Comparison of ENCODE assay signal across 17 cellular contexts in the genomic region with DNA sequence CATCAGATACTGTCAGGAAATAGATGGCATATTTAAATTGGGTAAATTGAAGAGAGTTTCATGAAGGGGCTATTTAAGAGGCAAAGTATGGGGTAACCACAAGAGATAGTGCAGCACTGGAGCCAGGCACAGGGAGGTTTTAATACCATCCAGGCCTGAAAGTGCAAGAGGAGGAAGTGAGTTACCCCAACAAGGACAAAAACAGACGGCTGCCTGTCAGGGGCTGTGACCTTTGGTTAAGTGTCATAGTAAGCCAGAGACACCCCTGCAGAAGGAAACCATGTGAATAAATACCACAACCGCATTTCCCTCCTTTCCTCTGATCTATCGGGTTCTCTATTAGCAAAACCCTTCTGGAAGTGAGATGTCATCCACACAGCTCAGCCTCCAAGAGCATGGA.
DNase-seq lines count a peak whose midpoint lies in the region; ATAC-seq, FAIRE-seq and TF ChIP-seq lines count a peak whose summit lies in the region.
"Had no signal": no experiment of that assay in that cellular context is flagged by ENCODE, and none has a peak within 500 bp of the region (broad histone marks: within the 10 kb centered on the region; RNA-seq: fewer than 3 reads in every experiment).

No MANE protein-coding gene starts in this region.

- H3K36me3 ChIP-seq in H1 (ENCODE audit: control insufficient read depth in 2 of 4, insufficient read depth in 4 of 4, low read length in 3 of 4): no peaks in the 10 kb centered on the region
- no peaks in the 10 kb centered on the region for H3K36me3 ChIP-seq in right atrium auricular region
- no peaks in the 10 kb centered on the region for H3K36me3 ChIP-seq in stomach
- H3K36me3 ChIP-seq: SJSA1, WERI-Rb-1 had no signal

- no peak overlapping the region for H3K4me3 ChIP-seq in H1 (ENCODE audit: extremely low read depth in 1 of 4, insufficient read depth in 2 of 4, low read depth in 3 of 4, low read length in 4 of 4)
- H3K4me3 ChIP-seq in right atrium auricular region: no peak overlapping the region
- no peak overlapping the region for H3K4me3 ChIP-seq in stomach
- H3K4me3 ChIP-seq: SJSA1, skin epidermis had no signal

- H3K23me2 ChIP-seq in H1 (ENCODE audit: low read depth, low read length): no peaks in the 10 kb centered on the region

- no peak for TF ChIP-seq RAD21 in H1 (IDR thresholded peaks at IDR 0.05 in 1 of 2, conservative IDR thresholded peaks at IDR 0.05 in 1 of 2; ENCODE audit: low read depth in 2 of 2, low read length in 2 of 2)

- no peak overlapping the region for H4K91ac ChIP-seq in H1 (replicated peaks; ENCODE audit: insufficient read length, low read length)

- no peaks in the 10 kb centered on the region for H3K79me2 ChIP-seq in H1 (ENCODE audit: control insufficient read depth in 1 of 2, insufficient read depth in 2 of 2, low read length in 2 of 2)

- H3K23ac ChIP-seq in H1 (ENCODE audit: insufficient read length): no peak overlapping the region

- H3K27me3 ChIP-seq in H1 (replicated peaks in 1 of 4; ENCODE audit: control insufficient read depth in 3 of 4, extremely low read depth in 1 of 4, insufficient read depth in 3 of 4, low read length in 3 of 4) (no peaks in the 10 kb centered on the region; a peak in 1 of 7 replicates), right atrium auricular region (no peaks in the 10 kb centered on the region), stomach (no peaks in the 10 kb centered on the region)
- H3K27me3 ChIP-seq: SJSA1 had no signal

- H3K79me1 ChIP-seq in H1 (ENCODE audit: low read depth, low read length): no peaks in the 10 kb centered on the region; the same call in 1 of the 2 replicates

- TF ChIP-seq POLR2A in H1 (IDR thresholded peaks at IDR 0.05; ENCODE audit: control extremely low read depth in 1 of 2, low read depth in 2 of 2, low read length in 2 of 2) (no peak), stomach (IDR thresholded peaks at IDR 0.05) (no peak)

- intact Hi-C loops in stomach (cut with DNase I; ENCODE audit: low total_unique reads): no loop called here

- no peak overlapping the region for H4K5ac ChIP-seq in H1 (ENCODE audit: insufficient read length, low read depth, low read length)

- DNase-seq in A172 (ENCODE audit: low spot score): peak; percentile 40
- peak; percentile 88 for DNase-seq in HT1080 (ENCODE audit: low read depth)
- peak; percentile 1 for DNase-seq in RPMI7951 (ENCODE audit: low read depth)
- no peak for DNase-seq in H1 (ENCODE audit: low read depth in 1 of 2, low spot score in 2 of 2)
- DNase-seq in GM10266 (ENCODE audit: extremely low spot score): no peak
- no peak for DNase-seq in right atrium auricular region (ENCODE audit: low spot score)
- no peak for DNase-seq in stomach
- DNase-seq: DMS 273 treated with DMSO at 0.1 percent for 48 hours, mesenchymal stem cell, NCI-H2081 treated with DMSO at 0.1 percent for 48 hours, WERI-Rb-1 had no signal

- ATAC-seq in GM21576 (IDR thresholded peaks at IDR 0.05; ENCODE audit: unreplicated experiment): no peak
- ATAC-seq: HCT116 had no signal

- H4K20me1 ChIP-seq in H1 (replicated peaks in 1 of 2; ENCODE audit: control insufficient read depth in 1 of 2, insufficient read depth in 2 of 2, low read length in 2 of 2): no peaks in the 10 kb centered on the region

- H3K14ac ChIP-seq in H1 (ENCODE audit: insufficient read length): no peak overlapping the region

- H2BK20ac ChIP-seq in H1 (ENCODE audit: low read length): no peak overlapping the region

- peak overlapping the region; percentile 47 for H3K4ac ChIP-seq in H1 (replicated peaks; ENCODE audit: insufficient read length, low read depth, low read length)

- TF ChIP-seq EP300 in H1 (IDR thresholded peaks at IDR 0.05; ENCODE audit: borderline replicate concordance in 1 of 2, low read depth in 2 of 2, low read length in 2 of 2) (no peak), stomach (IDR thresholded peaks at IDR 0.05) (no peak)

- H3K27ac ChIP-seq in H1 (ENCODE audit: low read depth, low read length) (no peak overlapping the region), right atrium auricular region (no peak overlapping the region), stomach (no peak overlapping the region)
- H3K27ac ChIP-seq: skin epidermis, WERI-Rb-1 had no signal

- no peak overlapping the region for H2AK5ac ChIP-seq in H1 (ENCODE audit: low read depth, low read length)

- H3K9me3 ChIP-seq in H1 (ENCODE audit: insufficient read depth in 2 of 2, low read depth in 1 of 2, low read length in 1 of 2) (peaks cover 41 to 58% of the 10 kb centered on the region in 2 experiments), right atrium auricular region (no peaks in the 10 kb centered on the region), stomach (no peaks in the 10 kb centered on the region)
- H3K9me3 ChIP-seq: SJSA1 had no signal

- CTCF ChIA-PET in H1 (lab: Charles Lee; ENCODE audit: partially characterized antibody): no interaction called here

- H2BK15ac ChIP-seq in H1 (ENCODE audit: low read length): no peak overlapping the region

- POLR2A ChIA-PET in H1 (lab: Charles Lee; ENCODE audit: partially characterized antibody): no interaction called here

- H4K8ac ChIP-seq in H1 (ENCODE audit: extremely low read depth, insufficient read depth, low read length): no peak overlapping the region

- H3K56ac ChIP-seq in H1 (replicated peaks; ENCODE audit: insufficient read length, low read depth, low read length): no peak overlapping the region

- H2BK5ac ChIP-seq in H1 (ENCODE audit: low read depth, low read length): no peak overlapping the region

- H3K18ac ChIP-seq in H1 (ENCODE audit: extremely low read depth, low read length): no peak overlapping the region

- H3K4me2 ChIP-seq in H1 (ENCODE audit: insufficient read depth in 1 of 2, low read depth in 2 of 2, low read length in 2 of 2): no peak overlapping the region

- WGBS in H1 (ENCODE audit: extremely low coverage in 1 of 2, insufficient coverage in 1 of 2, insufficient read length in 1 of 2, insufficient replicate concordance in 2 of 2, low coverage in 1 of 2, low lambda C conversion rate in 2 of 2, missing lambda C conversion rate in 1 of 2), 2 experiments: 65% methylated on average over 3 of the region's 3 CpGs; no CpG with 5 or more reads in 1 of the 2 experiments
- WGBS in stomach, 5 donors: 57 to 77% (median 66%) methylated on average over 3 of the region's 3 CpGs

- FAIRE-seq in H1 (lab: Jason Lieb, UNC): no peak
- FAIRE-seq: endometrium, frontal cortex had no signal

- no peak overlapping the region for H2BK120ac ChIP-seq in H1 (replicated peaks; ENCODE audit: low read depth, low read length)

- H3K4me1 ChIP-seq in H1 (replicated peaks in 1 of 4; ENCODE audit: control insufficient read depth in 3 of 4, insufficient read depth in 4 of 4, low read length in 3 of 4) (no peaks in the 10 kb centered on the region), right atrium auricular region (no peaks in the 10 kb centered on the region), stomach (peaks cover 0 to 24% (median 11%) of the 10 kb centered on the region in 4 donors)

- no peak for TF ChIP-seq CTCF in H1 (IDR thresholded peaks at IDR 0.05; ENCODE audit: control extremely low read depth in 1 of 3, insufficient read depth in 1 of 3, low read depth in 1 of 3, low read length in 3 of 3)
- no peak for TF ChIP-seq CTCF in GM10266 (IDR thresholded peaks at IDR 0.05; ENCODE audit: control insufficient read depth, insufficient read depth, low read depth, missing control alignments)
- TF ChIP-seq CTCF in right atrium auricular region (IDR thresholded peaks at IDR 0.05): no peak
- TF ChIP-seq CTCF in stomach (IDR thresholded peaks at IDR 0.05): no peak

- no peak overlapping the region for H3K9ac ChIP-seq in H1 (replicated peaks in 1 of 4; ENCODE audit: extremely low read depth in 1 of 4, low read depth in 3 of 4, low read length in 3 of 4)

- H2AFZ ChIP-seq in H1 (ENCODE audit: low read length): no peak overlapping the region

- no peak overlapping the region for H2BK12ac ChIP-seq in H1 (ENCODE audit: low read depth, low read length)

TF ChIP-seq in H1, 55 proteins besides CTCF, POLR2A, EP300 and RAD21 (continues in another document):
- TF ChIP-seq SAP30 (IDR thresholded peaks at IDR 0.05; ENCODE audit: insufficient read depth, insufficient replicate concordance, low read length) (no peak), HDAC2 (IDR thresholded peaks at IDR 0.05; ENCODE audit: borderline replicate concordance in 1 of 2, low read depth in 2 of 2, low read length in 2 of 2) (no peak), BACH1 (IDR thresholded peaks at IDR 0.05; ENCODE audit: low read length) (no peak)
- TF ChIP-seq, protein P1, sequence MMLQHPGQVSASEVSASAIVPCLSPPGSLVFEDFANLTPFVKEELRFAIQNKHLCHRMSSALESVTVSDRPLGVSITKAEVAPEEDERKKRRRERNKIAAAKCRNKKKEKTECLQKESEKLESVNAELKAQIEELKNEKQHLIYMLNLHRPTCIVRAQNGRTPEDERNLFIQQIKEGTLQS (IDR thresholded peaks at IDR 0.05; ENCODE audit: insufficient read depth, low read depth, low read length): no peak

Comparison
In these comparisons a context has a peak if more than half of its experiments do, and no peak if none do; other contexts are left out.
1. DNase-seq: peak in A172 (single experiment), HT1080 (single experiment) and RPMI7951 (single experiment); none in H1 (0 of 2), GM10266 (single experiment), right atrium auricular region (single experiment) and stomach (single experiment).